ENCODE assay signal across 26 cellular contexts in genomic region chr6:144214029-144214428, GRCh38.
"Had no signal": no experiment of that assay in that cellular context is flagged by ENCODE, and none has a peak within 500 bp of the region (broad histone marks: within the 10 kb centered on the region; RNA-seq: fewer than 3 reads in every experiment).

No MANE protein-coding gene starts in this region.

- DNase-seq: activated CD4-positive, alpha-beta memory T cell treated with anti-CD3 and anti-CD28 coated beads for 36 hours; activated CD4-positive, alpha-beta T cell treated with anti-CD3 and anti-CD28 coated beads, Interleukin-2, amount 10 ng/mL, durations not matched to agents 24 days and 14 days; activated CD8-positive, alpha-beta memory T cell treated with anti-CD3 and anti-CD28 coated beads, Interleukin-2, amount 50 U/mL, for 4 hours; activated effector memory CD4-positive, alpha-beta T cell treated with anti-CD3 and anti-CD28 coated beads, Interleukin-2, amount 50 U/mL, for 16 hours; activated naive CD4-positive, alpha-beta T cell treated with anti-CD3 and anti-CD28 coated beads for 36 hours; activated naive CD8-positive, alpha-beta T cell treated with anti-CD3 and anti-CD28 coated beads, Interleukin-2, amount 50 U/mL, for 24 hours; activated T-cell treated with anti-CD3 and anti-CD28 coated beads, Interleukin-2, amount 50 U/mL, for 1 hour; amygdala; central memory CD4-positive, alpha-beta T cell; foreskin keratinocyte; heart left ventricle; midbrain; naive thymus-derived CD8-positive, alpha-beta T cell; posterior cingulate gyrus; right cardiac atrium; stimulated activated CD4-positive, alpha-beta T cell treated with anti-CD3 and anti-CD28 coated beads, Interleukin-15, amount 100 ng/mL, for 24 hours; stimulated activated CD4-positive, alpha-beta T cell treated with anti-CD3 and anti-CD28 coated beads, Interleukin-2, amount 100 ng/mL, for 24 hours; stimulated activated naive CD4-positive, alpha-beta T cell; T-helper 17 cell; T1000; WERI-Rb-1 had no signal

- H3K36me3 ChIP-seq: breast epithelium, heart left ventricle, suprapubic skin, tibial nerve, WERI-Rb-1 had no signal

- H3K4me1 ChIP-seq: foreskin keratinocyte had no signal

- H3K4me3 ChIP-seq: breast epithelium, heart left ventricle, suprapubic skin, tibial nerve had no signal

- H3K27me3 ChIP-seq: breast epithelium, heart left ventricle, suprapubic skin, tibial nerve had no signal

- H3K9me3 ChIP-seq: breast epithelium had no signal

- ATAC-seq: activated CD4-positive, CD25-positive, alpha-beta regulatory T cell treated with anti-CD3 and anti-CD28 coated beads, Interleukin-2, amount 50 U/mL, for 24 hours; activated naive CD8-positive, alpha-beta T cell treated with anti-CD3 and anti-CD28 coated beads, Interleukin-2, amount 50 U/mL, for 24 hours; esophagus mucosa; foreskin keratinocyte; heart left ventricle; naive thymus-derived CD8-positive, alpha-beta T cell; right cardiac atrium; T-helper 17 cell had no signal

- H3K27ac ChIP-seq: breast epithelium, foreskin keratinocyte, suprapubic skin, WERI-Rb-1 had no signal
